ENCODE assay signal across 29 cellular contexts in the genomic region with DNA sequence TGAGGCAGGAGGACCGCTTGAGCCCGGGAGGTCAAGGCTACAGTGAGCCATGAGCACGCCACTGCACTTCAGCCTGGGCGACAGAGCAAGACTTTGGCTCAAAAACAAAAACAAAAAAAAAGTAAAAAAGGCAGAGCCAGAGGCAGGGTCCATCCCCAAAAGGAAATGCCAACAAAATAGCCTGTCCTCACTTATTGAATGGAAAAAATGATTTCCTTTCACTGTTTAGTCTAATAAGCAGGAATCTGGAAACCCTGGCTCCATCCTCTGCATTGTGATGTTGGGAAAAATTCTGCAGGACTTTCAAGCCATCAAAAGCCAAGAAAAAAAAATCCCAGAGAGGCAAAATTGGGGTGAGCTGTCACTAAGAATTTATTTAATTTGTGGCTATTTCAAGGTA. TPM values are rescaled to one million over a fixed set of nuclear protein-coding genes. Genes with fewer than 3 reads are reported as not detected.
"Had no signal": no experiment of that assay in that cellular context is flagged by ENCODE, and none has a peak within 500 bp of the region (broad histone marks: within the 10 kb centered on the region; RNA-seq: fewer than 3 reads in every experiment).

No MANE protein-coding gene starts in this region.

- H3K9me3 Mint-ChIP-seq: effector memory CD8-positive, alpha-beta T cell; endodermal cell; mesothelial cell of epicardium had no signal

- H3K27ac Mint-ChIP-seq: effector memory CD8-positive, alpha-beta T cell; endodermal cell; mesothelial cell of epicardium; naive B cell had no signal

- H3K4me1 Mint-ChIP-seq: naive B cell had no signal

- H3K4me1 ChIP-seq: esophagus squamous epithelium, gastrocnemius medialis, heart right ventricle had no signal

- H3K36me3 ChIP-seq: esophagus squamous epithelium, gastrocnemius medialis, heart right ventricle, left lung, lower lobe of right lung had no signal

- H3K4me3 Mint-ChIP-seq: effector memory CD8-positive, alpha-beta T cell; endodermal cell; mesothelial cell of epicardium; naive B cell had no signal

- H3K27ac ChIP-seq: coronary artery, epithelial cell of prostate, esophagus squamous epithelium, gastrocnemius medialis, heart right ventricle, left lung, lower lobe of right lung had no signal

- H3K4me3 ChIP-seq: coronary artery, esophagus squamous epithelium, gastrocnemius medialis, heart right ventricle, left lung, lower lobe of right lung, mucosa of descending colon had no signal

- DNase-seq: dermis blood vessel endothelial cell; effector CD8-positive, alpha-beta T cell; effector memory CD8-positive, alpha-beta T cell; endodermal cell; erythroblast; esophagus squamous epithelium; foreskin fibroblast; foreskin melanocyte; gastrocnemius medialis; glutamatergic neuron; head of caudate nucleus; heart right ventricle; hippocampal formation; left cardiac atrium; left lung; left ventricle myocardium superior; lower lobe of right lung; mesenchymal stem cell; mucosa of descending colon; naive B cell had no signal

- H3K9me3 ChIP-seq: esophagus squamous epithelium, gastrocnemius medialis, heart right ventricle, left lung, lower lobe of right lung, mucosa of descending colon had no signal

- H3K36me3 Mint-ChIP-seq: mesothelial cell of epicardium, naive B cell had no signal

- ATAC-seq: effector memory CD8-positive, alpha-beta T cell; esophagus mucosa; gastrocnemius medialis; heart right ventricle; left cardiac atrium; left ventricle myocardium superior; lower lobe of right lung had no signal

RNA-seq across cellular contexts. Expression of gene ZIC5, which starts 23.2 kb away (rescaled TPM):
- total RNA-seq: esophagus mucosa, esophagus squamous epithelium, gastrocnemius medialis, glomerular endothelial cell, heart right ventricle, kidney epithelial cell, left cardiac atrium, left lung, left ventricle myocardium superior, lower leg skin, lower lobe of right lung, mesenteric fat pad, mesothelial cell of epicardium, mucosa of descending colon, myocyte had no signal

RNA-seq across cellular contexts. Expression of gene ZIC2, which starts 33.2 kb away (rescaled TPM):
- total RNA-seq: dermis blood vessel endothelial cell, gastrocnemius medialis, glomerular endothelial cell, heart right ventricle, kidney epithelial cell, left cardiac atrium, left lung, left ventricle myocardium superior, lower lobe of right lung, mesenteric fat pad, mesothelial cell of epicardium, myocyte had no signal
